In genomic region chr2:54903736-54904554, GRCh38 we compare ENCODE assay signal across 9 cellular contexts.
DNase-seq lines count a peak whose midpoint lies in the region; ATAC-seq and TF ChIP-seq lines count a peak whose summit lies in the region.
"Had no signal": no experiment of that assay in that cellular context is flagged by ENCODE, and none has a peak within 500 bp of the region (broad histone marks: within the 10 kb centered on the region; RNA-seq: fewer than 3 reads in every experiment).

No MANE protein-coding gene starts in this region.

- peak overlapping the region; percentile 86 for H3K27ac ChIP-seq in RWPE1
- H3K27ac ChIP-seq: uterus had no signal

- POLR2A ChIA-PET in RWPE1 (lab: Yijun Ruan, JAX; ENCODE audit: low non-redundant PET) = no interaction called here

- no peak for TF ChIP-seq CTCF in RWPE1 (conservative IDR thresholded peaks at IDR 0.05; ENCODE audit: low read depth)

- no peak for ATAC-seq in HG03457 (IDR thresholded peaks at IDR 0.05; ENCODE audit: unreplicated experiment)
- no peak for ATAC-seq in GM21360 (IDR thresholded peaks at IDR 0.05; ENCODE audit: unreplicated experiment)
- ATAC-seq in HG03280 (IDR thresholded peaks at IDR 0.05; ENCODE audit: unreplicated experiment) = no peak

- CTCF ChIA-PET in RWPE1 (lab: Yijun Ruan, JAX) = interaction anchor here (0.7 kb wide), 1 partner anchor 240 kb away, joined by 3 read pairs; no protein-coding TSS in a partner anchor

- DNase-seq in GM04504 (ENCODE audit: low read depth) = peak; percentile 98
- peak; percentile 98 for DNase-seq in RWPE1 (ENCODE audit: low spot score)
- peak; percentile 36 for DNase-seq in activated effector memory CD4-positive, alpha-beta T cell treated with Interleukin-2 at 50 U/mL for 16 hours
- DNase-seq in iris pigment epithelial cell (ENCODE audit: low read depth) = peak; percentile 98
- peak; percentile 36 for DNase-seq in stimulated activated CD8-positive, alpha-beta memory T cell treated with anti-CD3 and anti-CD28 coated beads, Interleukin-15, amount 100 ng/mL, for 1 hour (ENCODE audit: low read depth)

Comparison
In these comparisons a context has a peak if more than half of its experiments do, and no peak if none do; other contexts are left out.
1. DNase-seq: peak in every context shown above with its lines; median percentile 98 in GM04504; 98 in RWPE1; 98 in iris pigment epithelial cell; 36 in activated effector memory CD4-positive, alpha-beta T cell treated with Interleukin-2 at 50 U/mL for 16 hours; 36 in stimulated activated CD8-positive, alpha-beta memory T cell treated with anti-CD3 and anti-CD28 coated beads, Interleukin-15, amount 100 ng/mL, for 1 hour.